9 cellular contexts compared by ENCODE assay signal in genomic region chr1:55155522-55155921, GRCh38. TPM values are rescaled to one million over a fixed set of nuclear protein-coding genes. Genes with fewer than 3 reads are reported as not detected.
DNase-seq lines count a peak whose midpoint lies in the region; ATAC-seq and TF ChIP-seq lines count a peak whose summit lies in the region.
"Had no signal": no experiment of that assay in that cellular context is flagged by ENCODE, and none has a peak within 500 bp of the region (broad histone marks: within the 10 kb centered on the region; RNA-seq: fewer than 3 reads in every experiment).

No MANE protein-coding gene starts in this region.

- H3K36me3 Mint-ChIP-seq in endothelial cell (ENCODE audit: low read depth, unreplicated experiment): peaks cover 16% of the 10 kb centered on the region
- peaks cover 42% of the 10 kb centered on the region for H3K36me3 Mint-ChIP-seq in activated CD8-positive, alpha-beta memory T cell treated with anti-CD3 and anti-CD28 coated beads, Interleukin-2, amount 10 ng/mL, durations not matched to agents 7 days and 5 days

- H3K4me1 Mint-ChIP-seq in endothelial cell (ENCODE audit: unreplicated experiment): peaks cover 3% of the 10 kb centered on the region
- H3K4me1 Mint-ChIP-seq in activated CD8-positive, alpha-beta memory T cell treated with anti-CD3 and anti-CD28 coated beads, Interleukin-2, amount 10 ng/mL, durations not matched to agents 7 days and 5 days: peaks cover 26% of the 10 kb centered on the region

- H3K27ac Mint-ChIP-seq in endothelial cell (ENCODE audit: unreplicated experiment): no peak overlapping the region
- no peak overlapping the region for H3K27ac Mint-ChIP-seq in activated CD8-positive, alpha-beta memory T cell treated with anti-CD3 and anti-CD28 coated beads, Interleukin-2, amount 10 ng/mL, durations not matched to agents 7 days and 5 days

- DNase-seq in EH (ENCODE audit: low read depth): peak; percentile 28
- peak; percentile 20 for DNase-seq in NCI-H1105 treated with DMSO at 0.1 percent for 48 hours (lab: John Stamatoyannopoulos, UW)
- DNase-seq in cerebellum (ENCODE audit: low spot score): peak; percentile 19
- peak; percentile 32 for DNase-seq in myocyte (ENCODE audit: low read depth)
- DNase-seq in NCI-H748 (lab: John Stamatoyannopoulos, UW; ENCODE audit: unreplicated experiment): no peak
- DNase-seq in endothelial cell (ENCODE audit: low spot score): no peak
- no peak for DNase-seq in activated CD8-positive, alpha-beta memory T cell treated with anti-CD3 and anti-CD28 coated beads, Interleukin-2, amount 10 ng/mL, durations not matched to agents 7 days and 5 days
- DNase-seq: mesenchymal stem cell had no signal

- H3K4me3 Mint-ChIP-seq in endothelial cell (ENCODE audit: unreplicated experiment): no peak overlapping the region
- no peak overlapping the region for H3K4me3 Mint-ChIP-seq in activated CD8-positive, alpha-beta memory T cell treated with anti-CD3 and anti-CD28 coated beads, Interleukin-2, amount 10 ng/mL, durations not matched to agents 7 days and 5 days

- TF ChIP-seq CTCF in endothelial cell (IDR thresholded peaks at IDR 0.05; ENCODE audit: unreplicated experiment): no peak

- CTCF ChIA-PET in activated CD8-positive, alpha-beta memory T cell treated with anti-CD3 and anti-CD28 coated beads, Interleukin-2, amount 10 ng/mL, durations not matched to agents 7 days and 5 days (lab: Charles Lee): interaction anchor here (1.9 to 2.1 kb wide), 2 partner anchors 12 to 122 kb away, joined by 11 to 12 read pairs; no protein-coding TSS in a partner anchor

- H3K27me3 Mint-ChIP-seq in endothelial cell (ENCODE audit: unreplicated experiment): no peaks in the 10 kb centered on the region
- H3K27me3 Mint-ChIP-seq in activated CD8-positive, alpha-beta memory T cell treated with anti-CD3 and anti-CD28 coated beads, Interleukin-2, amount 10 ng/mL, durations not matched to agents 7 days and 5 days: no peaks in the 10 kb centered on the region

- ATAC-seq in GM18502 (IDR thresholded peaks at IDR 0.05; ENCODE audit: poor library complexity, unreplicated experiment): no peak
- no peak for ATAC-seq in activated CD8-positive, alpha-beta memory T cell treated with anti-CD3 and anti-CD28 coated beads, Interleukin-2, amount 10 ng/mL, durations not matched to agents 7 days and 5 days

- H3K9me3 Mint-ChIP-seq in endothelial cell (ENCODE audit: unreplicated experiment): no peaks in the 10 kb centered on the region
- no peaks in the 10 kb centered on the region for H3K9me3 Mint-ChIP-seq in activated CD8-positive, alpha-beta memory T cell treated with anti-CD3 and anti-CD28 coated beads, Interleukin-2, amount 10 ng/mL, durations not matched to agents 7 days and 5 days (ENCODE audit: low read depth)

RNA-seq across cellular contexts. Expression of gene USP24, which starts 59.6 kb away (rescaled TPM):
- 126 TPM for total RNA-seq in cerebellum
- 24.9 and 56.7 TPM in 2 replicates for total RNA-seq in myocyte
- polyA plus RNA-seq in myocyte (2012): 9.7 TPM
- total RNA-seq in endothelial cell (ENCODE audit: unreplicated experiment): 37.7 TPM
- total RNA-seq in activated CD8-positive, alpha-beta memory T cell treated with anti-CD3 and anti-CD28 coated beads, Interleukin-2, amount 10 ng/mL, durations not matched to agents 7 days and 5 days: 10 to 100 TPM; 38.2 to 42.3 TPM

Comparison
In these comparisons a context has a peak if more than half of its experiments do, and no peak if none do; other contexts are left out.
1. DNase-seq: peak in EH (single experiment), NCI-H1105 treated with DMSO at 0.1 percent for 48 hours (single experiment), cerebellum (single experiment) and myocyte (single experiment); none in NCI-H748 (single experiment), endothelial cell (single experiment) and activated CD8-positive, alpha-beta memory T cell treated with anti-CD3 and anti-CD28 coated beads, Interleukin-2, amount 10 ng/mL, durations not matched to agents 7 days and 5 days (single experiment).